In the genomic region with DNA sequence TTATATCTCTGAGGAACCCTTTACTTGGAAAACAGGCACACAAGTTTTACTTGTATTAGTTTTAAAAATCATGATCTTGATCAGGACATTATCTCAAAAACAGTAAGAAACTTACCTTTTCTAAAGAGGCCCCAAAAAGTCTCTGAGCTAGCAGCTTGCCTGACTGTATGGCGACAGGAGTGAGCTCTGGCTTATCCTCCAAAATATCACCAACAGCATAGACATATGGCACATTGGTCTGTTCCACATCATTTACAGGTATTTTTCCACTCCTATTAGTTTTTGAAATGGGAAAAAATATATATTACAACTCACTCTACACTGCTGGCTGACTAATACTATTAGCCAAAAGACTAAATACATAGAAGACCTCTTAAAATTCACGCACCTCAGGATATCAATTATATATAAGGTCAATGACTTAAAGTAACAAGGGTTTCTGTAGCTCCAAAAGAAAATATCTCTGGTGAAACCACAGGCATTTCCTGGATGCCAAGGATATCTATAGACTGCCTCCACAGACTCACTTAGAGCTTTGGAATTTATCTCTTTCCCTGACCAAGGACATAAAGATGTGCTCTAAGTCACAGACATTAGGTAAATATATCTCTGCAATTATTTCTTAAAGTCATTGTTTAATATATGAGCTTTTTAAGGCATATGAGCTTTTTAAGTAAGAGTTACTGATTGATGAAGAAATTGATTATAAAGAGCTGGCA, we compare ENCODE assay signal across 12 cellular contexts. TPM values are rescaled to one million over a fixed set of nuclear protein-coding genes. Genes with fewer than 3 reads are reported as not detected.
DNase-seq lines count a peak whose midpoint lies in the region; TF ChIP-seq lines count a peak whose summit lies in the region.
"Had no signal": no experiment of that assay in that cellular context is flagged by ENCODE, and none has a peak within 500 bp of the region (broad histone marks: within the 10 kb centered on the region; RNA-seq: fewer than 3 reads in every experiment).

No MANE protein-coding gene starts in this region.

- H3K9me3 ChIP-seq in skeletal muscle tissue (ENCODE audit: control insufficient read depth in 3 of 3, low read length in 3 of 3): no peaks in the 10 kb centered on the region
- H3K9me3 ChIP-seq: body of pancreas had no signal

- peaks cover 4% of the 10 kb centered on the region for H3K4me1 Mint-ChIP-seq in activated T-helper 2 cell treated with anti-CD3 and anti-CD28 coated beads, Interferon-gamma antibody, Interleukin-2, Interleukin-4, amounts not matched to agents 10 μg/mL and 5 μg/mL and 100 μg/mL, durations not matched to agents 14 hours and 24 hours and 36 hours (ENCODE audit: low read depth)

- intact Hi-C loops in activated T-helper 2 cell treated with anti-CD3 and anti-CD28 coated beads, Interferon-gamma antibody, Interleukin-2, Interleukin-4, amounts not matched to agents 10 μg/mL and 5 μg/mL and 100 μg/mL, durations not matched to agents 14 hours and 24 hours and 36 hours (cut with micrococcal nuclease): no loop called here

- no peak for TF ChIP-seq CTCF in HFF-Myc (IDR thresholded peaks at IDR 0.05; ENCODE audit: low read depth, low read length, missing control alignments)

- no peak overlapping the region for H3K27ac Mint-ChIP-seq in activated T-helper 2 cell treated with anti-CD3 and anti-CD28 coated beads, Interferon-gamma antibody, Interleukin-2, Interleukin-4, amounts not matched to agents 10 μg/mL and 5 μg/mL and 100 μg/mL, durations not matched to agents 14 hours and 24 hours and 36 hours
- H3K27ac Mint-ChIP-seq: activated T-helper 1 cell treated with anti-CD3 and anti-CD28 coated beads, Interleukin-12 subunit alpha, Interleukin-12 subunit beta, Interleukin-2, Interleukin-4 antibody, amounts not matched to agents 30 ng/mL and 10 ng/mL and 1 ng/mL, durations not matched to agents 14 hours and 24 hours and 36 hours had no signal

- no peak overlapping the region for H3K4me3 Mint-ChIP-seq in activated T-helper 2 cell treated with anti-CD3 and anti-CD28 coated beads, Interferon-gamma antibody, Interleukin-2, Interleukin-4, amounts not matched to agents 10 μg/mL and 5 μg/mL and 100 μg/mL, durations not matched to agents 14 hours and 24 hours and 36 hours (ENCODE audit: low read depth)
- H3K4me3 Mint-ChIP-seq: activated T-helper 1 cell treated with anti-CD3 and anti-CD28 coated beads, Interleukin-12 subunit alpha, Interleukin-12 subunit beta, Interleukin-2, Interleukin-4 antibody, amounts not matched to agents 30 ng/mL and 10 ng/mL and 1 ng/mL, durations not matched to agents 14 hours and 24 hours and 36 hours; CD8-positive, alpha-beta memory T cell had no signal

- H3K9ac ChIP-seq in skeletal muscle tissue (ENCODE audit: low read depth in 1 of 3, low read length in 3 of 3): no peak overlapping the region

- H3K36me3 ChIP-seq in skeletal muscle tissue (ENCODE audit: control insufficient read depth in 3 of 3, insufficient read depth in 3 of 3, low read length in 3 of 3): peaks cover 0 to 4% (median 0%) of the 10 kb centered on the region in 3 donors

- H3K27ac ChIP-seq in skeletal muscle tissue (ENCODE audit: low read depth, low read length): peak overlapping the region; percentile 45
- H3K27ac ChIP-seq: body of pancreas, hepatocyte had no signal

- DNase-seq in HFF-Myc (ENCODE audit: extremely low read depth, low read depth) (peak; percentile 24), SW480 (ENCODE audit: low spot score) (peak; percentile 46), fibroblast of peridontal ligament (ENCODE audit: extremely low read depth) (peak; percentile 27), DMS153 (lab: John Stamatoyannopoulos, UW) (no peak), NOMO-1 treated with DMSO at 0.1 percent for 48 hours (lab: John Stamatoyannopoulos, UW; ENCODE audit: unreplicated experiment) (no peak)
- no peak for DNase-seq in activated T-helper 2 cell treated with anti-CD3 and anti-CD28 coated beads, Interferon-gamma antibody, Interleukin-2, Interleukin-4, amounts not matched to agents 10 μg/mL and 5 μg/mL and 100 μg/mL, durations not matched to agents 14 hours and 24 hours and 36 hours (ENCODE audit: low spot score)
- DNase-seq: body of pancreas; CD8-positive, alpha-beta memory T cell; NCI-H1092 had no signal

- H3K4me3 ChIP-seq in HFF-Myc (replicated peaks; ENCODE audit: low read depth, low read length): no peak overlapping the region
- no peak overlapping the region for H3K4me3 ChIP-seq in skeletal muscle tissue (ENCODE audit: low read length in 3 of 3)
- H3K4me3 ChIP-seq: body of pancreas, hepatocyte had no signal

- no peaks in the 10 kb centered on the region for H3K9me3 Mint-ChIP-seq in activated T-helper 2 cell treated with anti-CD3 and anti-CD28 coated beads, Interferon-gamma antibody, Interleukin-2, Interleukin-4, amounts not matched to agents 10 μg/mL and 5 μg/mL and 100 μg/mL, durations not matched to agents 14 hours and 24 hours and 36 hours
- H3K9me3 Mint-ChIP-seq: activated T-helper 1 cell treated with anti-CD3 and anti-CD28 coated beads, Interleukin-12 subunit alpha, Interleukin-12 subunit beta, Interleukin-2, Interleukin-4 antibody, amounts not matched to agents 30 ng/mL and 10 ng/mL and 1 ng/mL, durations not matched to agents 14 hours and 24 hours and 36 hours; CD8-positive, alpha-beta memory T cell had no signal

- peaks cover 2% of the 10 kb centered on the region for H3K27me3 Mint-ChIP-seq in activated T-helper 2 cell treated with anti-CD3 and anti-CD28 coated beads, Interferon-gamma antibody, Interleukin-2, Interleukin-4, amounts not matched to agents 10 μg/mL and 5 μg/mL and 100 μg/mL, durations not matched to agents 14 hours and 24 hours and 36 hours (ENCODE audit: low read depth)

- H3K36me3 Mint-ChIP-seq in activated T-helper 2 cell treated with anti-CD3 and anti-CD28 coated beads, Interferon-gamma antibody, Interleukin-2, Interleukin-4, amounts not matched to agents 10 μg/mL and 5 μg/mL and 100 μg/mL, durations not matched to agents 14 hours and 24 hours and 36 hours (ENCODE audit: low read depth): no peaks in the 10 kb centered on the region

- H3K27me3 ChIP-seq in skeletal muscle tissue (ENCODE audit: control insufficient read depth in 3 of 3, insufficient read depth in 3 of 3, low read length in 3 of 3): no peaks in the 10 kb centered on the region
- H3K27me3 ChIP-seq: body of pancreas, hepatocyte had no signal

- peaks cover 3 to 10% (median 6%) of the 10 kb centered on the region in 3 donors for H3K4me1 ChIP-seq in skeletal muscle tissue (ENCODE audit: control insufficient read depth in 3 of 3, insufficient read depth in 3 of 3, low read length in 3 of 3)
- H3K4me1 ChIP-seq: body of pancreas had no signal

RNA-seq across cellular contexts. Expression of gene TXNRD3, which starts 33.1 kb away (rescaled TPM):
- 16.2 TPM for total RNA-seq in skeletal muscle tissue
- total RNA-seq in activated T-helper 2 cell treated with anti-CD3 and anti-CD28 coated beads, Interferon-gamma antibody, Interleukin-2, Interleukin-4, amounts not matched to agents 10 μg/mL and 5 μg/mL and 100 μg/mL, durations not matched to agents 14 hours and 24 hours and 36 hours: 0.96 and 1.3 TPM in 2 replicates

Comparison
In these comparisons a context has a peak if more than half of its experiments do, and no peak if none do; other contexts are left out.
1. DNase-seq: peak in HFF-Myc (single experiment), SW480 (single experiment) and fibroblast of peridontal ligament (single experiment); none in DMS153 (single experiment), NOMO-1 treated with DMSO at 0.1 percent for 48 hours (single experiment) and activated T-helper 2 cell treated with anti-CD3 and anti-CD28 coated beads, Interferon-gamma antibody, Interleukin-2, Interleukin-4, amounts not matched to agents 10 μg/mL and 5 μg/mL and 100 μg/mL, durations not matched to agents 14 hours and 24 hours and 36 hours (single experiment).